15 cellular contexts compared by ENCODE assay signal in the genomic region with DNA sequence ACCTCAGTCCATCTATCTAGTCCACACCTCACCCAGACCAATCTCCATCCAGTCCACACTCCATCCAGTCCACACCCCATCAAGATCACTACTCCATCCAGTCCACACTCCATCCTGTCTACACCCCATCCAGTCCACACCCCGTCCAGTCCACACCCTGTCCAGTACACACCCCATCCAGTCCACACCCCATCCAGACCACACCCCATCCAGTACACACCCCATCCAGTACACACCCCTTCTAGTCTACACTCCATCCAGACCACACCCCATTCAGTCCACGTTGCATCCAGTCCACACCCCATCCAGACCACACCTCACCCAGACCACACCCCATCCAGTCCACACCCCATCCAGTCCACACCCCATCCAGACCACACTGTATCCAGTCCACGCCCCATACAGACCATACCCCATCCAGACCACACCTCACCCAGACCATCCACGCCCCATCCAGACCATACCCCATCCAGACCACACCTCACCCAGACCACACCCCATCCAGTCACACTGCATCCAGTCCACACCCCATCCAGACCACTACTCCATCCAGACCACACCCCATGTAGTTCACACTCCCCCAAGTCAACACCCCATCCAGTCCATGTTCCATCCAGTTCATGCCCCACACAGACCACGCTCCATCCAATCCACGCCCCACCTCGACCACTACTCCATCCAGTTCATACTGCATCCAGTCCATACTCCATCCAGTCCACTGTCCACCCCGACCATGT.
A peak's percentile ranks its signal among the peaks of the same experiment; 100 is the strongest.
DNase-seq lines count a peak whose midpoint lies in the region; ATAC-seq and TF ChIP-seq lines count a peak whose summit lies in the region.
"Had no signal": no experiment of that assay in that cellular context is flagged by ENCODE, and none has a peak within 500 bp of the region (broad histone marks: within the 10 kb centered on the region; RNA-seq: fewer than 3 reads in every experiment).

No MANE protein-coding gene starts in this region.

- ATAC-seq in naive thymus-derived CD4-positive, alpha-beta T cell: peak; percentile 20
- ATAC-seq in HG03135 (IDR thresholded peaks at IDR 0.05; ENCODE audit: unreplicated experiment): no peak

- H3K27ac ChIP-seq in adrenal gland (no peak overlapping the region), testis (no peak overlapping the region)
- no peak overlapping the region for H3K27ac ChIP-seq in naive thymus-derived CD4-positive, alpha-beta T cell (ENCODE audit: low read depth, low read length)

- no peaks in the 10 kb centered on the region for H3K4me1 Mint-ChIP-seq in naive thymus-derived CD4-positive, alpha-beta T cell

- CTCF ChIA-PET in naive thymus-derived CD4-positive, alpha-beta T cell (lab: Charles Lee): no interaction called here

- H3K36me3 Mint-ChIP-seq in naive thymus-derived CD4-positive, alpha-beta T cell: no peaks in the 10 kb centered on the region

- no peak overlapping the region for H3K4me3 Mint-ChIP-seq in naive thymus-derived CD4-positive, alpha-beta T cell
- H3K4me3 Mint-ChIP-seq: activated T-helper 1 cell treated with anti-CD3 and anti-CD28 coated beads, Interleukin-12 subunit alpha, Interleukin-12 subunit beta, Interleukin-2, Interleukin-4 antibody, amounts not matched to agents 30 ng/mL and 10 ng/mL and 1 ng/mL, durations not matched to agents 14 hours and 24 hours and 36 hours had no signal

- H3K27me3 ChIP-seq in adrenal gland: no peaks in the 10 kb centered on the region
- no peaks in the 10 kb centered on the region for H3K27me3 ChIP-seq in naive thymus-derived CD4-positive, alpha-beta T cell (ENCODE audit: control insufficient read depth in 2 of 2, insufficient read depth in 2 of 2, low read length in 2 of 2)
- no peaks in the 10 kb centered on the region for H3K27me3 ChIP-seq in testis

- intact Hi-C loops in adrenal gland (cut with DNase I) (no loop called here), testis (cut with DNase I; ENCODE audit: low total_unique reads) (no loop called here)
- intact Hi-C loops in naive thymus-derived CD4-positive, alpha-beta T cell (cut with micrococcal nuclease): no loop called here

- H3K36me3 ChIP-seq in adrenal gland (replicated peaks in 1 of 2) (peaks cover 0 to 30% of the 10 kb centered on the region in 2 donors), testis (ENCODE audit: low read depth, missing control alignments) (no peaks in the 10 kb centered on the region)
- no peaks in the 10 kb centered on the region for H3K36me3 ChIP-seq in naive thymus-derived CD4-positive, alpha-beta T cell (ENCODE audit: control insufficient read depth in 2 of 3, insufficient read depth in 3 of 3, low read length in 3 of 3)

- TF ChIP-seq CTCF in adrenal gland (IDR thresholded peaks at IDR 0.05) (no peak), testis (IDR thresholded peaks at IDR 0.05) (no peak)

- peak overlapping the region in 1 of 9 donors; percentile 22 for H3K27ac Mint-ChIP-seq in naive thymus-derived CD4-positive, alpha-beta T cell
- H3K27ac Mint-ChIP-seq: activated T-helper 1 cell treated with anti-CD3 and anti-CD28 coated beads, Interleukin-12 subunit alpha, Interleukin-12 subunit beta, Interleukin-2, Interleukin-4 antibody, amounts not matched to agents 30 ng/mL and 10 ng/mL and 1 ng/mL, durations not matched to agents 14 hours and 24 hours and 36 hours had no signal

- peak; percentile 38 for DNase-seq in activated effector memory CD4-positive, alpha-beta T cell treated with anti-CD3 and anti-CD28 coated beads, Interleukin-2, amount 50 U/mL, for 16 hours
- DNase-seq in activated effector memory CD4-positive, alpha-beta T cell treated with Interleukin-2 at 50 U/mL for 16 hours: no peak
- peak in 6 of 7 donors; percentile 0 to 19 (median 8) for DNase-seq in adrenal gland
- DNase-seq in naive thymus-derived CD4-positive, alpha-beta T cell: peak in 1 of 9 donors; percentile 8
- peak; percentile 8 for DNase-seq in testis
- DNase-seq in NCI-H510A (lab: John Stamatoyannopoulos, UW): no peak
- DNase-seq in SKM-1 treated with dmso at 0.1 percent for 144 hours (lab: John Stamatoyannopoulos, UW; ENCODE audit: unreplicated experiment): no peak
- DNase-seq: activated CD4-positive, alpha-beta T cell treated with anti-CD3 and anti-CD28 coated beads, Interleukin-2, amount 50 U/mL, for 1 hour; amniotic stem cell; cerebellar nuclear complex; DMS79; KG1; small intestine had no signal

- peaks cover 0 to 46% (median 41%) of the 10 kb centered on the region in 5 donors for H3K27me3 Mint-ChIP-seq in naive thymus-derived CD4-positive, alpha-beta T cell

- 88 to 93% (median 92%) methylated on average over 8 of the region's 8 CpGs for WGBS in adrenal gland, 4 donors
- 91 to 96% methylated on average over 8 of the region's 8 CpGs for WGBS in testis, 2 donors

- no peaks in the 10 kb centered on the region for H3K9me3 ChIP-seq in adrenal gland (replicated peaks in 1 of 3)
- no peaks in the 10 kb centered on the region for H3K9me3 ChIP-seq in naive thymus-derived CD4-positive, alpha-beta T cell (ENCODE audit: control insufficient read depth in 2 of 3, low read length in 3 of 3)
- no peaks in the 10 kb centered on the region for H3K9me3 ChIP-seq in testis

- H3K4me3 ChIP-seq in adrenal gland (no peak overlapping the region), testis (no peak overlapping the region)
- no peak overlapping the region for H3K4me3 ChIP-seq in naive thymus-derived CD4-positive, alpha-beta T cell (ENCODE audit: low read length)

- TF ChIP-seq POLR2A in adrenal gland (IDR thresholded peaks at IDR 0.05) (no peak), testis (IDR thresholded peaks at IDR 0.05) (no peak)

- H3K4me1 ChIP-seq in adrenal gland (replicated peaks in 1 of 2) (peaks cover 0 to 11% of the 10 kb centered on the region in 2 donors), testis (no peaks in the 10 kb centered on the region)
- no peaks in the 10 kb centered on the region for H3K4me1 ChIP-seq in naive thymus-derived CD4-positive, alpha-beta T cell (ENCODE audit: control insufficient read depth in 2 of 2, insufficient read depth in 2 of 2, low read length in 2 of 2)

- POLR2A ChIA-PET in naive thymus-derived CD4-positive, alpha-beta T cell (lab: Charles Lee): no interaction called here

- H3K9me3 Mint-ChIP-seq in naive thymus-derived CD4-positive, alpha-beta T cell: peaks cover 0 to 13% (median 0%) of the 10 kb centered on the region in 11 donors
- H3K9me3 Mint-ChIP-seq: activated T-helper 1 cell treated with anti-CD3 and anti-CD28 coated beads, Interleukin-12 subunit alpha, Interleukin-12 subunit beta, Interleukin-2, Interleukin-4 antibody, amounts not matched to agents 30 ng/mL and 10 ng/mL and 1 ng/mL, durations not matched to agents 14 hours and 24 hours and 36 hours had no signal

Comparison
In these comparisons a context has a peak if more than half of its experiments do, and no peak if none do; other contexts are left out.
1. DNase-seq: peak in activated effector memory CD4-positive, alpha-beta T cell treated with anti-CD3 and anti-CD28 coated beads, Interleukin-2, amount 50 U/mL, for 16 hours (single experiment), adrenal gland (6 of 7) and testis (single experiment); none in activated effector memory CD4-positive, alpha-beta T cell treated with Interleukin-2 at 50 U/mL for 16 hours (single experiment), NCI-H510A (single experiment) and SKM-1 treated with dmso at 0.1 percent for 144 hours (single experiment).